ENCODE assay signal across 24 cellular contexts in genomic region chr22:27183474-27183873, GRCh38.
"Had no signal": no experiment of that assay in that cellular context is flagged by ENCODE, and none has a peak within 500 bp of the region (broad histone marks: within the 10 kb centered on the region; RNA-seq: fewer than 3 reads in every experiment).

No MANE protein-coding gene starts in this region.

- H3K36me3 ChIP-seq: esophagus squamous epithelium, neutrophil, right lobe of liver, spleen, tibial artery, upper lobe of left lung, uterus had no signal

- H3K27ac ChIP-seq: dorsolateral prefrontal cortex, epithelial cell of prostate, esophagus squamous epithelium, neutrophil, psoas muscle, right lobe of liver, spleen, tibial artery, upper lobe of left lung, uterus had no signal

- H3K4me3 ChIP-seq: dorsolateral prefrontal cortex, esophagus squamous epithelium, lung, psoas muscle, right lobe of liver, spleen, tibial artery, upper lobe of left lung, uterus had no signal

- H3K27me3 ChIP-seq: neutrophil, right lobe of liver, tibial artery, upper lobe of left lung, uterus had no signal

- ATAC-seq: left colon; left ventricle myocardium superior; naive thymus-derived CD4-positive, alpha-beta T cell; psoas muscle; right lobe of liver; stimulated activated memory B cell treated with anti-CD40 and anti-IgM and Interleukin-4, amounts not matched to agents 10 μg/mL and 1 μg/mL and 100 μg/mL, for 72 hours had no signal

- DNase-seq: cortex of kidney; dorsolateral prefrontal cortex; effector CD8-positive, alpha-beta T cell; esophagus squamous epithelium; foreskin fibroblast; immature natural killer cell; left colon; left ventricle myocardium superior; naive thymus-derived CD4-positive, alpha-beta T cell; nephron progenitor cell; psoas muscle; retina; right lobe of liver; spleen; stimulated activated CD4-positive, alpha-beta T cell treated with anti-CD3 and anti-CD28 coated beads, Interleukin-15, amount 100 ng/mL, for 24 hours; stimulated activated CD4-positive, alpha-beta T cell treated with anti-CD3 and anti-CD28 coated beads, Interleukin-1b, Interleukin-23, amount 100 ng/mL, for 48 hours; stimulated activated CD4-positive, alpha-beta T cell treated with anti-CD3 and anti-CD28 coated beads, Interleukin-4, amount 100 ng/mL, for 24 hours; uterus had no signal

- H3K9me3 ChIP-seq: esophagus squamous epithelium, neutrophil, psoas muscle, right lobe of liver, spleen, tibial artery, upper lobe of left lung, uterus had no signal

- H3K4me1 ChIP-seq: psoas muscle, right lobe of liver, spleen, upper lobe of left lung, uterus had no signal
